In genomic region chr13:114241918-114242317, GRCh38 we compare ENCODE assay signal across 19 cellular contexts. TPM values are rescaled to one million over a fixed set of nuclear protein-coding genes. Genes with fewer than 3 reads are reported as not detected.
A peak's percentile ranks its signal among the peaks of the same experiment; 100 is the strongest.
DNase-seq lines count a peak whose midpoint lies in the region; ATAC-seq, FAIRE-seq and TF ChIP-seq lines count a peak whose summit lies in the region.
"Had no signal": no experiment of that assay in that cellular context is flagged by ENCODE, and none has a peak within 500 bp of the region (broad histone marks: within the 10 kb centered on the region; RNA-seq: fewer than 3 reads in every experiment).

No MANE protein-coding gene starts in this region.

- no peak overlapping the region for H2AK9ac ChIP-seq in IMR-90 (replicated peaks; ENCODE audit: low read depth, low read length, poor library complexity)

- peaks cover 9% of the 10 kb centered on the region for H3K9me1 ChIP-seq in IMR-90 (ENCODE audit: insufficient read depth, low read length)

- H2BK20ac ChIP-seq in IMR-90 (ENCODE audit: low read depth, low read length): no peak overlapping the region

- WGBS in A549 (ENCODE audit: missing lambda C conversion rate): 91% methylated on average over 6 of the region's 6 CpGs
- WGBS in IMR-90 (ENCODE audit: extremely low coverage in 2 of 2, insufficient read length in 1 of 2), 2 experiments: no CpG with 5 or more reads among the region's 6 CpGs

- FAIRE-seq in A549 (lab: Jason Lieb, UNC): no peak
- FAIRE-seq: G401.6, GM12892, H1 had no signal

- peaks cover 6% of the 10 kb centered on the region for H3K4me1 Mint-ChIP-seq in stimulated activated memory B cell treated with anti-CD40 and anti-IgM and Interleukin-4, amounts not matched to agents 10 μg/mL and 1 μg/mL and 100 μg/mL, for 72 hours

- no peaks in the 10 kb centered on the region for H3K27me3 Mint-ChIP-seq in stimulated activated memory B cell treated with anti-CD40 and anti-IgM and Interleukin-4, amounts not matched to agents 10 μg/mL and 1 μg/mL and 100 μg/mL, for 72 hours
- H3K27me3 Mint-ChIP-seq: B cell; CD4-positive, CD25-positive, alpha-beta regulatory T cell had no signal

- TF ChIP-seq CTCF in A549 (IDR thresholded peaks at IDR 0.05) (no peak), IMR-90 (conservative IDR thresholded peaks at IDR 0.05; ENCODE audit: low read depth, low read length) (no peak), Peyer's patch (IDR thresholded peaks at IDR 0.05) (no peak)

- H3K27ac ChIP-seq in A549: no peak overlapping the region
- no peak overlapping the region for H3K27ac ChIP-seq in IMR-90 (ENCODE audit: insufficient read depth, low read length)
- H3K27ac ChIP-seq in Peyer's patch: no peak overlapping the region
- H3K27ac ChIP-seq: BLaER1, C4-2B had no signal

- in situ Hi-C loops in Caki2 (cut with HindIII; ENCODE audit: low pct_unique_long_range_greater_than_20kb, low sequenced_read_pairs): no loop called here
- in situ Hi-C loops in IMR-90 (cut with MboI; ENCODE audit: low sequenced_read_pairs): no loop called here

- H3K79me1 ChIP-seq in IMR-90 (ENCODE audit: low read depth in 1 of 2, low read length in 2 of 2): peaks cover 27 to 58% of the 10 kb centered on the region in 2 experiments

- DNase-seq in A549 (ENCODE audit: low read depth in 1 of 2, low spot score in 1 of 2): no peak
- peak; percentile 24 for DNase-seq in Caki2 (ENCODE audit: low read depth)
- peak; percentile 26 for DNase-seq in IMR-90
- DNase-seq in erythroblast (lab: John Stamatoyannopoulos, UW): peak; percentile 13 to 19
- no peak for DNase-seq in Peyer's patch
- DNase-seq: Calu3; CD4-positive, CD25-positive, alpha-beta regulatory T cell; CD8-positive, alpha-beta T cell; DMS153; DND-41; H7; HCEC 1CT had no signal

- no peak overlapping the region for H3K14ac ChIP-seq in IMR-90 (replicated peaks; ENCODE audit: low read depth, low read length)

- POLR2A ChIA-PET in A549 (lab: Yijun Ruan, JAX): no interaction called here
- POLR2A ChIA-PET in IMR-90 (lab: Charles Lee; ENCODE audit: unreplicated experiment): no interaction called here

- H4K5ac ChIP-seq in IMR-90 (ENCODE audit: low read depth, low read length): no peak overlapping the region

- H3K4me3 ChIP-seq in A549: no peak overlapping the region
- no peak overlapping the region for H3K4me3 ChIP-seq in IMR-90 (ENCODE audit: insufficient read depth, low read depth, low read length)
- H3K4me3 ChIP-seq in Peyer's patch: no peak overlapping the region
- H3K4me3 ChIP-seq: BLaER1 had no signal

- H4K20me1 ChIP-seq in IMR-90 (ENCODE audit: insufficient read depth, low read length): peaks cover 2% of the 10 kb centered on the region; the same call in 1 of the 2 replicates

- peaks cover 60% of the 10 kb centered on the region for H3K36me3 ChIP-seq in IMR-90 (ENCODE audit: control insufficient read depth, insufficient read depth, low read length)
- H3K36me3 ChIP-seq in Peyer's patch: peaks cover 0 to 100% (median 3%) of the 10 kb centered on the region in 3 donors

- no peak overlapping the region for H2AFZ ChIP-seq in IMR-90 (replicated peaks; ENCODE audit: low read length, poor library complexity)

- no peak overlapping the region for H4K91ac ChIP-seq in IMR-90 (ENCODE audit: insufficient read depth, low read depth, low read length)

- TF ChIP-seq EP300 in A549 (IDR thresholded peaks at IDR 0.05): no peak

- intact Hi-C loops in IMR-90 (cut with micrococcal nuclease): no loop called here

- no peak for TF ChIP-seq POLR2A in A549 (IDR thresholded peaks at IDR 0.05; ENCODE audit: low read length)
- no peak for TF ChIP-seq POLR2A in IMR-90 (IDR thresholded peaks at IDR 0.05; ENCODE audit: low read depth, low read length)
- no peak for TF ChIP-seq POLR2A in erythroblast (IDR thresholded peaks at IDR 0.05; ENCODE audit: low read length)
- TF ChIP-seq POLR2A in Peyer's patch (IDR thresholded peaks at IDR 0.05): no peak

- H3K18ac ChIP-seq in IMR-90 (ENCODE audit: low read depth, low read length): no peak overlapping the region

- H3K4me1 ChIP-seq in A549 (no peaks in the 10 kb centered on the region), IMR-90 (ENCODE audit: control insufficient read depth, insufficient read depth, low read length) (peaks cover 7% of the 10 kb centered on the region), Peyer's patch (no peaks in the 10 kb centered on the region)

- H3K9me3 ChIP-seq in A549: no peaks in the 10 kb centered on the region
- no peaks in the 10 kb centered on the region for H3K9me3 ChIP-seq in IMR-90 (ENCODE audit: control insufficient read depth, insufficient read depth, low read length)
- no peaks in the 10 kb centered on the region for H3K9me3 ChIP-seq in Peyer's patch
- H3K9me3 ChIP-seq: BLaER1 had no signal

- H3K9me3 Mint-ChIP-seq in stimulated activated memory B cell treated with anti-CD40 and anti-IgM and Interleukin-4, amounts not matched to agents 10 μg/mL and 1 μg/mL and 100 μg/mL, for 72 hours: no peaks in the 10 kb centered on the region
- H3K9me3 Mint-ChIP-seq: CD4-positive, CD25-positive, alpha-beta regulatory T cell; CD8-positive, alpha-beta T cell had no signal

- H3K36me3 Mint-ChIP-seq in stimulated activated memory B cell treated with anti-CD40 and anti-IgM and Interleukin-4, amounts not matched to agents 10 μg/mL and 1 μg/mL and 100 μg/mL, for 72 hours: peaks cover 54% of the 10 kb centered on the region

- H2BK120ac ChIP-seq in IMR-90 (ENCODE audit: low read depth, low read length): no peak overlapping the region

- H3K23ac ChIP-seq in IMR-90 (ENCODE audit: low read depth, low read length): no peak overlapping the region

- H2BK5ac ChIP-seq in IMR-90 (ENCODE audit: low read depth, low read length, poor library complexity, severe bottlenecking): no peak overlapping the region

- H4K8ac ChIP-seq in IMR-90 (ENCODE audit: low read depth in 2 of 2, low read length in 2 of 2): no peak overlapping the region

- ATAC-seq in A549 (no peak), IMR-90 (ENCODE audit: low read depth) (no peak)
- ATAC-seq in stimulated activated memory B cell treated with anti-CD40 and anti-IgM and Interleukin-4, amounts not matched to agents 10 μg/mL and 1 μg/mL and 100 μg/mL, for 72 hours: no peak
- ATAC-seq: CD8-positive, alpha-beta T cell had no signal

- H3K4me2 ChIP-seq in A549 (no peak overlapping the region), IMR-90 (ENCODE audit: low read depth, low read length) (no peak overlapping the region)
- H3K4me2 ChIP-seq: BLaER1 had no signal

- H3K56ac ChIP-seq in IMR-90 (ENCODE audit: extremely low read depth, insufficient read depth, low read length): no peak overlapping the region

- H3K27me3 ChIP-seq in IMR-90 (ENCODE audit: control insufficient read depth, insufficient read depth, low read length): no peaks in the 10 kb centered on the region
- H3K27me3 ChIP-seq in Peyer's patch: no peaks in the 10 kb centered on the region
- H3K27me3 ChIP-seq: BLaER1 had no signal

- H3K4ac ChIP-seq in IMR-90 (ENCODE audit: low read depth, low read length): no peak overlapping the region

- TF ChIP-seq RAD21 in A549 (conservative IDR thresholded peaks at IDR 0.05 in 1 of 2, IDR thresholded peaks at IDR 0.05 in 1 of 2) (no peak), IMR-90 (IDR thresholded peaks at IDR 0.05; ENCODE audit: low read length) (no peak)

- CTCF ChIA-PET in A549 (lab: Yijun Ruan, JAX) (no interaction called here), IMR-90 (lab: Yijun Ruan, JAX) (no interaction called here)

- no peak overlapping the region for H2BK15ac ChIP-seq in IMR-90 (ENCODE audit: low read depth, low read length)

- dilution Hi-C loops in IMR-90 (cut with HindIII; ENCODE audit: low sequenced_read_pairs, unreplicated experiment): no loop called here

- no peak overlapping the region for H3K4me3 Mint-ChIP-seq in stimulated activated memory B cell treated with anti-CD40 and anti-IgM and Interleukin-4, amounts not matched to agents 10 μg/mL and 1 μg/mL and 100 μg/mL, for 72 hours
- H3K4me3 Mint-ChIP-seq: B cell; CD4-positive, CD25-positive, alpha-beta regulatory T cell; CD8-positive, alpha-beta T cell had no signal

- no TSS peak for BruUV-seq in IMR-90 (replicated peaks; lab: Mats Ljungman, UMichigan)

- no peak overlapping the region for H2AK5ac ChIP-seq in IMR-90 (ENCODE audit: low read depth, low read length)

- H3K9ac ChIP-seq in IMR-90 (ENCODE audit: low read depth, low read length): no peak overlapping the region
- H3K9ac ChIP-seq: BLaER1 had no signal

- no peak overlapping the region for H3K27ac Mint-ChIP-seq in stimulated activated memory B cell treated with anti-CD40 and anti-IgM and Interleukin-4, amounts not matched to agents 10 μg/mL and 1 μg/mL and 100 μg/mL, for 72 hours
- H3K27ac Mint-ChIP-seq: B cell; CD4-positive, CD25-positive, alpha-beta regulatory T cell; CD8-positive, alpha-beta T cell had no signal

TF ChIP-seq in IMR-90, 13 proteins besides CTCF, POLR2A, EP300 and RAD21:
- TF ChIP-seq CEBPB (IDR thresholded peaks at IDR 0.05; ENCODE audit: low read depth, low read length) (no peak), MAFK (IDR thresholded peaks at IDR 0.05; ENCODE audit: low read depth, low read length) (no peak), NFE2L2 (IDR thresholded peaks at IDR 0.05; ENCODE audit: low read depth, low read length) (peak; percentile 58; the same call in 1 of the 2 replicates)
TF ChIP-seq in IMR-90: peak in this region for 1.

RNA-seq across cellular contexts. Expression of gene CDC16, which starts 7.2 kb away (rescaled TPM):
- polyA plus RNA-seq in A549 (2011; rRNA removed) (79.7 and 85.0 TPM in 2 replicates), A549 (2017; fragmentation: RNase III; extraction: RNeasy Plus Mini Kit Qiagen cat#74134 plus additional on column Dnase treatment) (42.4 to 46.3 TPM (median 46.1 TPM) in 3 replicates), IMR-90 (2012; rRNA removed) (56.2 and 66.6 TPM in 2 replicates)
- 26.0 and 27.0 TPM in 2 replicates for polyA plus RNA-seq in A549 (2012; cell fraction: cytosol; rRNA removed)
- 21.7 and 29.7 TPM in 2 replicates for polyA plus RNA-seq in A549 (2012; cell fraction: nucleus; rRNA removed)
- 36.6 and 40.0 TPM in 2 replicates for polyA minus RNA-seq in A549 (2011; rRNA and poly(A)+ RNA removed)
- 34.5 and 41.8 TPM in 2 replicates for total RNA-seq in Caki2 (2014; rRNA removed; shearing (Covaris generic); ENCODE audit: low replicate concordance)
- total RNA-seq in IMR-90 (2012; rRNA removed) (41.6 and 52.8 TPM in 2 replicates), Peyer's patch (100 to 1,000 TPM in 1 of 4 donors, 10 to 100 TPM in 3; 50.1 to 149 (median 69.7) TPM)
- 21.1 and 24.5 TPM in 2 replicates for polyA plus RNA-seq in IMR-90 (2012; cell fraction: cytosol; rRNA removed)
- polyA plus RNA-seq in IMR-90 (2012; cell fraction: nucleus; rRNA removed; ENCODE audit: low replicate concordance): 32.5 and 200 TPM in 2 replicates

RNA-seq across cellular contexts. Expression of gene UPF3A, which starts 39.5 kb away (rescaled TPM):
- polyA plus RNA-seq in A549 (2011; rRNA removed) (39.9 and 51.0 TPM in 2 replicates), A549 (2017; fragmentation: RNase III; extraction: RNeasy Plus Mini Kit Qiagen cat#74134 plus additional on column Dnase treatment) (60.2 to 64.5 TPM (median 62.6 TPM) in 3 replicates), IMR-90 (2012; rRNA removed) (47.2 and 51.6 TPM in 2 replicates)
- polyA plus RNA-seq in A549 (2012; cell fraction: cytosol; rRNA removed): 31.9 and 35.2 TPM in 2 replicates
- 38.2 and 41.5 TPM in 2 replicates for polyA plus RNA-seq in A549 (2012; cell fraction: nucleus; rRNA removed)
- polyA minus RNA-seq in A549 (2011; rRNA and poly(A)+ RNA removed): 11.0 and 12.0 TPM in 2 replicates
- 8.2 and 14.0 TPM in 2 replicates for total RNA-seq in Caki2 (2014; rRNA removed; shearing (Covaris generic); ENCODE audit: low replicate concordance)
- total RNA-seq in IMR-90 (2012; rRNA removed) (11.7 and 17.5 TPM in 2 replicates), Peyer's patch (10 to 100 TPM; 28.9 to 85.8 (median 33.4) TPM)
- 16.1 and 25.1 TPM in 2 replicates for polyA plus RNA-seq in IMR-90 (2012; cell fraction: cytosol; rRNA removed)
- 42.5 and 154 TPM in 2 replicates for polyA plus RNA-seq in IMR-90 (2012; cell fraction: nucleus; rRNA removed; ENCODE audit: low replicate concordance)

Comparison
In these comparisons a context has a peak if more than half of its experiments do, and no peak if none do; other contexts are left out.
1. DNase-seq: peak in Caki2 (single experiment), IMR-90 (single experiment) and erythroblast (2 of 2); none in A549 (0 of 2) and Peyer's patch (0 of 3).